4 cellular contexts compared by ENCODE assay signal in genomic region chr2:240445961-240446538, GRCh38.
A peak's percentile ranks its signal among the peaks of the same experiment; 100 is the strongest.
TF ChIP-seq lines count a peak whose summit lies in the region.

No MANE protein-coding gene starts in this region.

TF ChIP-seq in GM23338, 12 proteins besides CTCF, POLR2A, EP300 and RAD21 (continued from another document):
- peak; percentile 57 for TF ChIP-seq REST (IDR thresholded peaks at IDR 0.05; ENCODE audit: unreplicated experiment)
- no peak for TF ChIP-seq EZH2phosphoT487 (IDR thresholded peaks at IDR 0.05; ENCODE audit: unreplicated experiment)

TF ChIP-seq in HEK293, 187 proteins besides CTCF, POLR2A, EP300 and RAD21:
- peak; percentile 81 for TF ChIP-seq REST (tag by site-specific recombination; IDR thresholded peaks at IDR 0.05)
- TF ChIP-seq ZNF704 (tag by site-specific recombination; IDR thresholded peaks at IDR 0.05): no peak

TF ChIP-seq in PFSK-1, 5 proteins besides CTCF, POLR2A, EP300 and RAD21 (continued from another document):
- peak; percentile 51 to 81; a peak in 3 of 4 replicates for TF ChIP-seq REST (IDR thresholded peaks at IDR 0.05; ENCODE audit: insufficient read depth in 1 of 2, low read depth in 2 of 2, low read length in 2 of 2)

TF ChIP-seq in GM12878, 131 proteins besides CTCF, POLR2A, EP300 and RAD21:
- TF ChIP-seq REST (IDR thresholded peaks at IDR 0.05; ENCODE audit: low read depth, low read length): peak; percentile 57; the same call in 1 of the 2 replicates
- no peak for TF ChIP-seq TARDBP (IDR thresholded peaks at IDR 0.05; ENCODE audit: borderline replicate concordance)
